Comparison of ENCODE assay signal across 1 cellular context in the genomic region with DNA sequence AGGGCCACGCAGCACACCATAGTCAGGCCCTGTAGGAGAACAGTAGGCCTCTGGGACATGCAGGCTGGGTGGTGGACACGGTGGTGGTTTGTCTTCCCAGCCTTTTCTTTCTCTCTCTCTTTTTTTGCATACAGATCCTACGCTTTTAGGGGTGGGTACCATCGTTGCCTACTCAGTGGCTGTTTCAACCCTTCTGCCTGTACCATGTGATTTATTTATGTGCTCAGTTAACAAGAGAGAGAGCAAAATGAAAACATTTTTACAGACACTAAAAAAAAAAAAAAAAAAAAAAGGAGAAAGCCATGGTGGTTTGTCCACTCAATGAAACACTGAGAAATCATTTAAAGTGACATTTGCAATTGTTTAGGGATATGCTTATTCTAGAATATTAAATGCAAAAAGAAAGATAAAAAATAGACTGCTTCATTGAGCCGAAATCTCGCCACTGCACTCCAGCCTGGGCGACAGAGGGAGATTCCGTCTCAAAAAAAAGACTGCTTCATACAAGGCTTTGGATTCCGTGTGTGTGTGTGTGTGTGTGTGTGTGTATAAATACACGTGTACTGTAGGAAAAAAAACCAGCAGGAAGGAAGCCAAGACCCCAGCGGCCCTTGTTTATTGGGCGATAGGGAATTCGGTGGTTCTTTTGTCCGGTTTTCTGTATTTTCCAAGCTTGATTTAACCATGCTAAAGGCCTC.
TF ChIP-seq lines count a peak whose summit lies in the region.

No MANE protein-coding gene starts in this region.

TF ChIP-seq in K562, 482 proteins besides CTCF, POLR2A, EP300 and RAD21:
- TF ChIP-seq, protein P1, sequence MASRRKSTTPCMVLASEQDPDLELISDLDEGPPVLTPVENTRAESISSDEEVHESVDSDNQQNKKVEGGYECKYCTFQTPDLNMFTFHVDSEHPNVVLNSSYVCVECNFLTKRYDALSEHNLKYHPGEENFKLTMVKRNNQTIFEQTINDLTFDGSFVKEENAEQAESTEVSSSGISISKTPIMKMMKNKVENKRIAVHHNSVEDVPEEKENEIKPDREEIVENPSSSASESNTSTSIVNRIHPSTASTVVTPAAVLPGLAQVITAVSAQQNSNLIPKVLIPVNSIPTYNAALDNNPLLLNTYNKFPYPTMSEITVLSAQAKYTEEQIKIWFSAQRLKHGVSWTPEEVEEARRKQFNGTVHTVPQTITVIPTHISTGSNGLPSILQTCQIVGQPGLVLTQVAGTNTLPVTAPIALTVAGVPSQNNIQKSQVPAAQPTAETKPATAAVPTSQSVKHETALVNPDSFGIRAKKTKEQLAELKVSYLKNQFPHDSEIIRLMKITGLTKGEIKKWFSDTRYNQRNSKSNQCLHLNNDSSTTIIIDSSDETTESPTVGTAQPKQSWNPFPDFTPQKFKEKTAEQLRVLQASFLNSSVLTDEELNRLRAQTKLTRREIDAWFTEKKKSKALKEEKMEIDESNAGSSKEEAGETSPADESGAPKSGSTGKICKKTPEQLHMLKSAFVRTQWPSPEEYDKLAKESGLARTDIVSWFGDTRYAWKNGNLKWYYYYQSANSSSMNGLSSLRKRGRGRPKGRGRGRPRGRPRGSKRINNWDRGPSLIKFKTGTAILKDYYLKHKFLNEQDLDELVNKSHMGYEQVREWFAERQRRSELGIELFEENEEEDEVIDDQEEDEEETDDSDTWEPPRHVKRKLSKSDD (conservative IDR thresholded peaks at IDR 0.05; ENCODE audit: low read length): no peak
- TF ChIP-seq MIER1 (IDR thresholded peaks at IDR 0.05; ENCODE audit: low read depth) (no peak), MNT (conservative IDR thresholded peaks at IDR 0.05) (peak; percentile 54 to 72)
TF ChIP-seq in K562: peak in this region for 1.
